In the genomic region with DNA sequence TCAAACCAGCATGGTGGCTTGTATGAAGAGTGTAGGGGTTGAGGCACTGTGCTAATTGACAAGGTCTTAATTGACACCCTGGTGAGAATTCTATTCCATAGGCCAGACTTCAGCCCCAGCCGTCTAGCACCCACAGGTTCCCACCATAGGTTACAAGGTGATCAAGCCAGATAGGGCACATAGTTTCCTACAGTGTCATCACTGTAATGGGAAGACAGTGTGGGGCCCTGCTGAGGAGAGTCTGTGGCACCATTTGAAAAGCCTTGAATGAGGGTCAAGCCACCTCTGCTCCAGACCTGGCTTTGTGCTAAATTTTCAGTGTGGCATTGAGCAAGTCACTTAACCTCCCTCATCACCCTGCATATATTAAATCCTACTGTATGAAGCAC, we compare ENCODE assay signal across 9 cellular contexts. TPM values are rescaled to one million over a fixed set of nuclear protein-coding genes. Genes with fewer than 3 reads are reported as not detected.
DNase-seq lines count a peak whose midpoint lies in the region; ATAC-seq and TF ChIP-seq lines count a peak whose summit lies in the region.
"Had no signal": no experiment of that assay in that cellular context is flagged by ENCODE, and none has a peak within 500 bp of the region (broad histone marks: within the 10 kb centered on the region; RNA-seq: fewer than 3 reads in every experiment).

No MANE protein-coding gene starts in this region.

- H3K27ac ChIP-seq in right atrium auricular region (peak overlapping the region; percentile 93 to 97), aorta (ENCODE audit: low read depth in 1 of 2, low read length in 2 of 2) (peak overlapping the region; percentile 22 to 95)
- H3K27ac ChIP-seq in naive thymus-derived CD4-positive, alpha-beta T cell (ENCODE audit: low read depth, low read length): no peak overlapping the region

- POLR2A ChIA-PET in naive thymus-derived CD4-positive, alpha-beta T cell (lab: Charles Lee): no interaction called here

- no peaks in the 10 kb centered on the region for H3K9me3 Mint-ChIP-seq in chondrocyte (ENCODE audit: low read depth)
- H3K9me3 Mint-ChIP-seq in naive thymus-derived CD4-positive, alpha-beta T cell: peaks cover 0 to 2% (median 0%) of the 10 kb centered on the region in 11 donors
- H3K9me3 Mint-ChIP-seq: activated naive CD4-positive, alpha-beta T cell treated with anti-CD3 and anti-CD28 coated beads, Interleukin-2, amount 50 U/mL, for 72 hours had no signal

- no peak overlapping the region for H3K4me3 ChIP-seq in right atrium auricular region
- H3K4me3 ChIP-seq in naive thymus-derived CD4-positive, alpha-beta T cell (ENCODE audit: low read length): no peak overlapping the region
- H3K4me3 ChIP-seq in aorta (ENCODE audit: low read length in 2 of 2): no peak overlapping the region

- no peak overlapping the region for H3K4me3 Mint-ChIP-seq in chondrocyte (ENCODE audit: unreplicated experiment)
- H3K4me3 Mint-ChIP-seq in naive thymus-derived CD4-positive, alpha-beta T cell: peak overlapping the region in 6 of 10 donors; percentile 10 to 87 (median 22)

- no peaks in the 10 kb centered on the region for H3K27me3 ChIP-seq in right atrium auricular region
- no peaks in the 10 kb centered on the region for H3K27me3 ChIP-seq in naive thymus-derived CD4-positive, alpha-beta T cell (ENCODE audit: control insufficient read depth in 2 of 2, insufficient read depth in 2 of 2, low read length in 2 of 2)
- H3K27me3 ChIP-seq in aorta (ENCODE audit: control insufficient read depth in 1 of 2, insufficient read depth in 2 of 2, low read length in 1 of 2): no peaks in the 10 kb centered on the region

- peaks cover 91% of the 10 kb centered on the region for H3K4me1 Mint-ChIP-seq in chondrocyte (ENCODE audit: low read depth)
- peaks cover 50 to 91% (median 78%) of the 10 kb centered on the region in 7 donors for H3K4me1 Mint-ChIP-seq in naive thymus-derived CD4-positive, alpha-beta T cell

- ATAC-seq in left ventricle myocardium superior: no peak
- no peak for ATAC-seq in naive thymus-derived CD4-positive, alpha-beta T cell
- ATAC-seq in aorta (ENCODE audit: low FRiP score): no peak
- ATAC-seq: activated naive CD4-positive, alpha-beta T cell treated with anti-CD3 and anti-CD28 coated beads, Interleukin-2, amount 50 U/mL, for 72 hours had no signal

- no peaks in the 10 kb centered on the region for H3K36me3 ChIP-seq in right atrium auricular region
- no peaks in the 10 kb centered on the region for H3K36me3 ChIP-seq in naive thymus-derived CD4-positive, alpha-beta T cell (ENCODE audit: control insufficient read depth in 2 of 3, insufficient read depth in 3 of 3, low read length in 3 of 3)
- H3K36me3 ChIP-seq in aorta (ENCODE audit: control insufficient read depth in 1 of 2, insufficient read depth in 2 of 2, low read length in 1 of 2): no peaks in the 10 kb centered on the region

- CTCF ChIA-PET in naive thymus-derived CD4-positive, alpha-beta T cell (lab: Charles Lee): no interaction called here

- H3K36me3 Mint-ChIP-seq in chondrocyte (ENCODE audit: low read depth): peaks cover 3% of the 10 kb centered on the region
- H3K36me3 Mint-ChIP-seq in naive thymus-derived CD4-positive, alpha-beta T cell: peaks cover 0 to 19% (median 4%) of the 10 kb centered on the region in 5 donors
- H3K36me3 Mint-ChIP-seq: activated naive CD4-positive, alpha-beta T cell treated with anti-CD3 and anti-CD28 coated beads, Interleukin-2, amount 50 U/mL, for 72 hours had no signal

- no peaks in the 10 kb centered on the region for H3K27me3 Mint-ChIP-seq in chondrocyte (ENCODE audit: low read depth)
- no peaks in the 10 kb centered on the region for H3K27me3 Mint-ChIP-seq in naive thymus-derived CD4-positive, alpha-beta T cell

- TF ChIP-seq CTCF in right atrium auricular region (IDR thresholded peaks at IDR 0.05) (no peak), chondrocyte (IDR thresholded peaks at IDR 0.05) (no peak)

- intact Hi-C loops in left ventricle myocardium superior (cut with micrococcal nuclease) (loop anchor here (5.0 kb wide), 1 partner anchor 35 kb away; the partner anchor contains the start of gene YPEL2), aorta (cut with DNase I) (loop anchor here (5.0 kb wide), 1 partner anchor 35 kb away; the partner anchor contains the start of gene YPEL2 (in 2 of the 2))
- intact Hi-C loops in naive thymus-derived CD4-positive, alpha-beta T cell (cut with micrococcal nuclease): no loop called here

- H3K4me1 ChIP-seq in right atrium auricular region (peaks cover 0 to 100% of the 10 kb centered on the region in 2 donors), aorta (ENCODE audit: control insufficient read depth in 1 of 2, insufficient read depth in 2 of 2, low read length in 2 of 2) (peaks cover 10 to 49% of the 10 kb centered on the region in 2 donors)
- peaks cover 15 to 66% of the 10 kb centered on the region in 2 donors for H3K4me1 ChIP-seq in naive thymus-derived CD4-positive, alpha-beta T cell (ENCODE audit: control insufficient read depth in 2 of 2, insufficient read depth in 2 of 2, low read length in 2 of 2)

- WGBS in aorta, 2 donors: 25 to 31% methylated on average over 1 of the region's 1 CpG

- H3K9me3 ChIP-seq in right atrium auricular region (no peaks in the 10 kb centered on the region), aorta (ENCODE audit: control insufficient read depth, low read length) (no peaks in the 10 kb centered on the region)
- H3K9me3 ChIP-seq in naive thymus-derived CD4-positive, alpha-beta T cell (ENCODE audit: control insufficient read depth in 2 of 3, low read length in 3 of 3): no peaks in the 10 kb centered on the region

- peak overlapping the region; percentile 97 for H3K27ac Mint-ChIP-seq in chondrocyte (ENCODE audit: unreplicated experiment)
- H3K27ac Mint-ChIP-seq in naive thymus-derived CD4-positive, alpha-beta T cell: peak overlapping the region in 8 of 9 donors; percentile 93 to 99 (median 96)

- no peak for DNase-seq in right atrium auricular region (ENCODE audit: low spot score)
- DNase-seq in left ventricle myocardium superior: no peak
- no peak for DNase-seq in chondrocyte (ENCODE audit: low spot score)
- no peak for DNase-seq in naive thymus-derived CD4-positive, alpha-beta T cell
- no peak for DNase-seq in aorta
- DNase-seq in COLO829 (ENCODE audit: low spot score): no peak
- no peak for DNase-seq in HT-29 (ENCODE audit: low spot score)
- no peak for DNase-seq in NCI-H774 (lab: John Stamatoyannopoulos, UW)

RNA-seq across cellular contexts. Expression of gene YPEL2, which starts 36.2 kb away (rescaled TPM):
- total RNA-seq in right atrium auricular region (10 to 100 TPM; 28.3 to 34.1 TPM), left ventricle myocardium superior (38.9 TPM), chondrocyte (41.9 to 52.2 TPM (median 52.1 TPM) in 3 replicates), aorta (10 to 100 TPM; 38.5 to 54.0 TPM)
- total RNA-seq in naive thymus-derived CD4-positive, alpha-beta T cell: 10 to 100 TPM; 10.6 to 52.0 (median 46.8) TPM
- polyA plus RNA-seq in naive thymus-derived CD4-positive, alpha-beta T cell: 10 to 100 TPM; 17.7 to 25.1 TPM
- polyA plus RNA-seq in aorta: 10 to 100 TPM; 16.8 to 23.0 TPM
- 10.9 and 13.4 TPM in 2 replicates for total RNA-seq in HT-29 (2014; rRNA removed; shearing (Covaris generic))

Comparison
In these comparisons a context has a peak if more than half of its experiments do, and no peak if none do; other contexts are left out.
1. intact Hi-C loops: an anchor here in left ventricle myocardium superior (5.0 kb wide) and aorta (5.0 kb wide); none called in naive thymus-derived CD4-positive, alpha-beta T cell.